Comparison of ENCODE assay signal across 16 cellular contexts in the genomic region with DNA sequence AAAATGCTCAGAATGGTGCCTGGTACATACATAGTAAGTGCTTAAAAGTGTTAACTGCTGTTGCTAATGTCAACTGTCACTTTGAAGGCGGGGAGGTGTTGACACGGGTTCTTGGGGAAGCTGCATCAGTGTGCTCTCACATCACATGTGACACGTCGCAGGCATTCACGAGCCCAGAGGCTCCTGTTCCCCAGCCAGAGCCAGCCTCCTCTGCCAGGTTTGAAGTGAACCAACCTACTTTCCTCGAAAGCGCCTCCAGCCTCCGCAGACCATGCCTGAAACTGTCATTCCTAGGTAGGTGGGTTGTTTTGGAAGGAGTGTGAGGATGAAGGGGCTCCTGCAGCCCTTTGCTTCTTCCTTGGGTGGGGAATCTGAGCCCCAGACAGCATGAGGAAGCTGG.
"Had no signal": no experiment of that assay in that cellular context is flagged by ENCODE, and none has a peak within 500 bp of the region (broad histone marks: within the 10 kb centered on the region; RNA-seq: fewer than 3 reads in every experiment).

No MANE protein-coding gene starts in this region.

- ATAC-seq: left lung; naive thymus-derived CD4-positive, alpha-beta T cell had no signal

- FAIRE-seq: bronchial epithelial cell, kidney had no signal

- DNase-seq: activated CD4-positive, alpha-beta T cell treated with anti-CD3 and anti-CD28 coated beads, Interleukin-2, amount 50 U/mL, for 1 hour; activated CD4-positive, CD25-positive, alpha-beta regulatory T cell treated with anti-CD3 and anti-CD28 coated beads, Interleukin-2, amount 50 U/mL, for 72 hours; activated CD8-positive, alpha-beta memory T cell treated with anti-CD3 and anti-CD28 coated beads, Interleukin-2, amount 50 U/mL, for 48 hours; activated gamma-delta T cell; dermis blood vessel endothelial cell; effector memory CD4-positive, alpha-beta T cell; foreskin fibroblast; kidney; left lung; naive thymus-derived CD4-positive, alpha-beta T cell; ovary; stimulated activated CD4-positive, alpha-beta T cell treated with anti-CD3 and anti-CD28 coated beads, Interleukin-2, amount 100 ng/mL, for 24 hours; SW 1271; T-helper 2 cell had no signal

- H3K27me3 ChIP-seq: left lung, ovary had no signal

- H3K4me3 ChIP-seq: left lung, ovary had no signal

- H3K36me3 ChIP-seq: ovary had no signal

- H3K9me3 ChIP-seq: left lung, ovary had no signal

- H3K27ac ChIP-seq: left lung, ovary, VCaP had no signal
